Comparison of ENCODE assay signal across 19 cellular contexts in genomic region chr1:94642617-94643315, GRCh38.
A peak's percentile ranks its signal among the peaks of the same experiment; 100 is the strongest.
DNase-seq lines count a peak whose midpoint lies in the region; ATAC-seq and TF ChIP-seq lines count a peak whose summit lies in the region.
"Had no signal": no experiment of that assay in that cellular context is flagged by ENCODE, and none has a peak within 500 bp of the region (broad histone marks: within the 10 kb centered on the region; RNA-seq: fewer than 3 reads in every experiment).

No MANE protein-coding gene starts in this region.

- H3K9me3 ChIP-seq in heart right ventricle (peaks cover 0 to 14% (median 0%) of the 10 kb centered on the region in 11 donors), RWPE2 (ENCODE audit: severe bottlenecking) (peaks cover 2% of the 10 kb centered on the region), mesenchymal stem cell (ENCODE audit: control insufficient read depth, low read length) (peaks cover 8% of the 10 kb centered on the region), aorta (ENCODE audit: control insufficient read depth, low read length) (no peaks in the 10 kb centered on the region)

- no peaks in the 10 kb centered on the region for H3K79me1 ChIP-seq in mesenchymal stem cell (replicated peaks; ENCODE audit: low read length, poor library complexity, severe bottlenecking)

- H3K27me3 ChIP-seq in heart right ventricle (no peaks in the 10 kb centered on the region), RWPE2 (ENCODE audit: insufficient read depth, poor library complexity, severe bottlenecking) (no peaks in the 10 kb centered on the region), mesenchymal stem cell (ENCODE audit: control insufficient read depth in 1 of 2, insufficient read depth in 1 of 2, low read length in 2 of 2) (no peaks in the 10 kb centered on the region), aorta (ENCODE audit: control insufficient read depth in 1 of 2, insufficient read depth in 2 of 2, low read length in 1 of 2) (no peaks in the 10 kb centered on the region)

- H3K4me3 ChIP-seq in heart right ventricle (no peak overlapping the region), RWPE2 (ENCODE audit: severe bottlenecking) (no peak overlapping the region), mesenchymal stem cell (ENCODE audit: insufficient read depth in 1 of 2, low read depth in 1 of 2, low read length in 2 of 2) (no peak overlapping the region), aorta (ENCODE audit: low read length in 2 of 2) (no peak overlapping the region)
- H3K4me3 ChIP-seq: K562, SK-N-MC had no signal

- H3K4me2 ChIP-seq in mesenchymal stem cell (ENCODE audit: low read length, poor library complexity, severe bottlenecking): no peak overlapping the region

- H4K91ac ChIP-seq in mesenchymal stem cell (ENCODE audit: low read length): peak overlapping the region; percentile 4

- H3K4ac ChIP-seq in mesenchymal stem cell (ENCODE audit: low read depth in 1 of 2, low read length in 2 of 2): peak overlapping the region; percentile 5 to 48

- no peak overlapping the region for H3K23ac ChIP-seq in mesenchymal stem cell (ENCODE audit: low read length in 2 of 2)

- H4K8ac ChIP-seq in mesenchymal stem cell (ENCODE audit: low read length): no peak overlapping the region

- no peak overlapping the region for H2AK5ac ChIP-seq in mesenchymal stem cell (ENCODE audit: low read length, severe bottlenecking)

- H2BK15ac ChIP-seq in mesenchymal stem cell (ENCODE audit: low read depth, poor library complexity, severe bottlenecking): no peak overlapping the region

- H3K4me1 ChIP-seq in heart right ventricle (peaks cover 0 to 1% (median 0%) of the 10 kb centered on the region in 9 donors), RWPE2 (ENCODE audit: insufficient read depth, poor library complexity, severe bottlenecking) (peaks cover 40% of the 10 kb centered on the region), mesenchymal stem cell (ENCODE audit: control insufficient read depth, insufficient read depth, low read depth, low read length) (peaks cover 7% of the 10 kb centered on the region), aorta (ENCODE audit: control insufficient read depth in 1 of 2, insufficient read depth in 2 of 2, low read length in 2 of 2) (peaks cover 0 to 4% of the 10 kb centered on the region in 2 donors)

- intact Hi-C loops in heart right ventricle (cut with DNase I) (no loop called here), Right ventricle myocardium inferior (cut with DNase I) (no loop called here), aorta (cut with DNase I) (no loop called here)

- no peak overlapping the region for H2BK120ac ChIP-seq in mesenchymal stem cell (ENCODE audit: low read depth, low read length)

- DNase-seq in heart right ventricle (no peak), Right ventricle myocardium inferior (ENCODE audit: missing footprints) (no peak), RWPE2 (ENCODE audit: low spot score) (no peak), mesenchymal stem cell (no peak), NCI-H526 treated with DMSO at 0.1 percent for 48 hours (lab: John Stamatoyannopoulos, UW) (no peak), aorta (no peak)
- DNase-seq: DMS153, DND-41, Kasumi-1, NCI-H1092 treated with DMSO at 0.1 percent for 48 hours, NCI-H1436, NCI-H187 treated with DMSO at 0.1 percent for 48 hours, NCI-H446, RPMI8226, SIG-M5 had no signal

- peak overlapping the region; percentile 4 to 75 for H2BK12ac ChIP-seq in mesenchymal stem cell (ENCODE audit: low read length in 2 of 2)

- TF ChIP-seq CTCF in heart right ventricle (IDR thresholded peaks at IDR 0.05): no peak
- no peak for TF ChIP-seq CTCF in RWPE2 (IDR thresholded peaks at IDR 0.05; ENCODE audit: poor library complexity, severe bottlenecking)

- 72 to 82% methylated on average over 6 of the region's 6 CpGs for WGBS in heart right ventricle, 2 donors
- WGBS in mesenchymal stem cell: 87% methylated on average over 6 of the region's 6 CpGs
- WGBS in aorta, 2 donors: 85 to 98% methylated on average over 6 of the region's 6 CpGs

- H3K18ac ChIP-seq in mesenchymal stem cell (ENCODE audit: low read depth in 1 of 2, low read length in 2 of 2): peak overlapping the region in 1 of 2 experiments; percentile 13

- H3K36me3 ChIP-seq in heart right ventricle (no peaks in the 10 kb centered on the region), RWPE2 (ENCODE audit: low read depth) (no peaks in the 10 kb centered on the region), mesenchymal stem cell (ENCODE audit: control insufficient read depth in 1 of 2, insufficient read depth in 2 of 2, low read depth in 1 of 2, low read length in 2 of 2) (peaks cover 0 to 5% of the 10 kb centered on the region in 2 experiments), aorta (ENCODE audit: control insufficient read depth in 1 of 2, insufficient read depth in 2 of 2, low read length in 1 of 2) (no peaks in the 10 kb centered on the region)

- H2BK5ac ChIP-seq in mesenchymal stem cell (ENCODE audit: low read depth, low read length, poor library complexity, severe bottlenecking): no peak overlapping the region

- peak in 5 of 8 donors; percentile 34 to 90 (median 61) for ATAC-seq in heart right ventricle
- no peak for ATAC-seq in Right ventricle myocardium inferior
- ATAC-seq in RWPE2 (ENCODE audit: low read depth): no peak
- no peak for ATAC-seq in aorta (ENCODE audit: low FRiP score)
- ATAC-seq in GM21576 (IDR thresholded peaks at IDR 0.05; ENCODE audit: unreplicated experiment): no peak
- ATAC-seq: HepG2, K562 had no signal

- H3K9ac ChIP-seq in mesenchymal stem cell (ENCODE audit: low read length): no peak overlapping the region

- H3K14ac ChIP-seq in mesenchymal stem cell (ENCODE audit: low read length in 2 of 2): no peak overlapping the region

- H3K27ac ChIP-seq in heart right ventricle: no peak overlapping the region
- H3K27ac ChIP-seq in RWPE2 (ENCODE audit: poor library complexity, severe bottlenecking): peak overlapping the region; percentile 100
- no peak overlapping the region for H3K27ac ChIP-seq in mesenchymal stem cell (ENCODE audit: low read length, poor library complexity, severe bottlenecking)
- H3K27ac ChIP-seq in aorta (ENCODE audit: low read depth in 1 of 2, low read length in 2 of 2): no peak overlapping the region
- H3K27ac ChIP-seq: SK-N-MC had no signal

- H2AFZ ChIP-seq in mesenchymal stem cell (ENCODE audit: low read depth, low read length): no peak overlapping the region

Comparison
In these comparisons a context has a peak if more than half of its experiments do, and no peak if none do; other contexts are left out.
1. ATAC-seq: peak in heart right ventricle (5 of 8); none in Right ventricle myocardium inferior (single experiment), RWPE2 (single experiment), aorta (single experiment) and GM21576 (single experiment).